Comparison of ENCODE assay signal across 29 cellular contexts in the genomic region with DNA sequence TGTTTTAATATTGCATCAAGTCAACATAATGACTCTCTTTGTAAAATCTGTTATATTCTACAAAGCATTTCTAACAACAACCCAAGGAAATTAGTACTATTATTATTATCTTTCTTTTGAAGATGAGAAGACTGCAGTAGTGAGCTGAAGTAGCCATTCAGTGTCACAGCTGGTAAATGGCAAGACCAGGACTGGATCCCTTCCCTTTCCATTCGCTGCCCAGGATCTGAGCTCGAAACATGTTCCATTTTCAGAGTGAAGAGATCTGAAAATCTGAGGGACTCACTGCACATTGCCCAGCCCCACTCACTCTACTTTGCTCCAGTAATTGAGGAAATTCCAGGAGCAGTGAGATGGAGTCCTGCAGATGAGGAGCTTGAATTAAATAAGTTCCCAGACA.
"Had no signal": no experiment of that assay in that cellular context is flagged by ENCODE, and none has a peak within 500 bp of the region (broad histone marks: within the 10 kb centered on the region; RNA-seq: fewer than 3 reads in every experiment).

No MANE protein-coding gene starts in this region.

- H3K27ac ChIP-seq: stomach, suprapubic skin, testis, thyroid gland, tibial artery, tibial nerve, transverse colon, upper lobe of left lung, upper lobe of right lung, uterus, vagina had no signal

- H3K4me1 Mint-ChIP-seq: stimulated activated effector memory CD8-positive, alpha-beta T cell treated with anti-CD3 and anti-CD28 coated beads, Interleukin-12 subunit alpha, Interleukin-12 subunit beta, amount 100 ng/mL, for 72 hours; stimulated activated memory B cell treated with anti-CD40 and anti-IgM and Interleukin-4, amounts not matched to agents 10 μg/mL and 1 μg/mL and 100 μg/mL, for 72 hours; stimulated activated naive B cell treated with anti-CD40 and anti-IgM and Interleukin-4, amounts not matched to agents 10 μg/mL and 1 μg/mL and 100 μg/mL, for 72 hours; stimulated activated naive CD8-positive, alpha-beta T cell treated with anti-CD3 and anti-CD28 coated beads, Interleukin-15, amount 100 ng/mL, for 72 hours had no signal

- H3K27me3 Mint-ChIP-seq: stimulated activated memory B cell treated with anti-CD40 and anti-IgM and Interleukin-4, amounts not matched to agents 10 μg/mL and 1 μg/mL and 100 μg/mL, for 72 hours; stimulated activated naive CD8-positive, alpha-beta T cell treated with anti-CD3 and anti-CD28 coated beads, Interleukin-15, amount 100 ng/mL, for 72 hours; type B pancreatic cell had no signal

- H3K27ac Mint-ChIP-seq: stimulated activated effector memory CD8-positive, alpha-beta T cell treated with anti-CD3 and anti-CD28 coated beads, Interleukin-12 subunit alpha, Interleukin-12 subunit beta, amount 100 ng/mL, for 72 hours; stimulated activated memory B cell treated with anti-CD40 and anti-IgM and Interleukin-4, amounts not matched to agents 10 μg/mL and 1 μg/mL and 100 μg/mL, for 72 hours; stimulated activated naive B cell treated with anti-CD40 and anti-IgM and Interleukin-4, amounts not matched to agents 10 μg/mL and 1 μg/mL and 100 μg/mL, for 72 hours; stimulated activated naive CD8-positive, alpha-beta T cell treated with anti-CD3 and anti-CD28 coated beads, Interleukin-15, amount 100 ng/mL, for 72 hours; stimulated activated naive CD8-positive, alpha-beta T cell treated with anti-CD3 and anti-CD28 coated beads, Interleukin-15, Interleukin-2, amounts not matched to agents 100 ng/mL and 50 ng/mL, for 24 hours; type B pancreatic cell had no signal

- H3K9me3 ChIP-seq: stomach, suprapubic skin, testis, thoracic aorta, thyroid gland, tibial artery, transverse colon, upper lobe of left lung, upper lobe of right lung, uterus, vagina had no signal

- H3K36me3 ChIP-seq: stomach, suprapubic skin, thoracic aorta, thyroid gland, tibial artery, tibial nerve, transverse colon, upper lobe of left lung, upper lobe of right lung, uterus, vagina had no signal

- ATAC-seq: stimulated activated effector memory CD8-positive, alpha-beta T cell treated with anti-CD3 and anti-CD28 coated beads, Interleukin-12 subunit alpha, Interleukin-12 subunit beta, amount 100 ng/mL, for 72 hours; stimulated activated memory B cell treated with anti-CD40 and anti-IgM and Interleukin-4, amounts not matched to agents 10 μg/mL and 1 μg/mL and 100 μg/mL, for 72 hours; stimulated activated naive B cell treated with anti-CD40 and anti-IgM and Interleukin-4, amounts not matched to agents 10 μg/mL and 1 μg/mL and 100 μg/mL, for 72 hours; stimulated activated naive CD8-positive, alpha-beta T cell treated with anti-CD3 and anti-CD28 coated beads, Interleukin-15, amount 100 ng/mL, for 72 hours; stimulated activated naive CD8-positive, alpha-beta T cell treated with anti-CD3 and anti-CD28 coated beads, Interleukin-15, Interleukin-2, amounts not matched to agents 100 U/mL and 50 U/mL, for 24 hours; upper lobe of right lung had no signal

- DNase-seq: stimulated activated CD4-positive, alpha-beta T cell treated with anti-CD3 and anti-CD28 coated beads, Interleukin-2, amount 100 ng/mL, for 48 hours; stimulated activated CD4-positive, alpha-beta T cell treated with anti-CD3 and anti-CD28 coated beads, Interleukin-4, amount 100 ng/mL, for 1 hour; stimulated activated CD4-positive, alpha-beta T cell treated with anti-CD3 and anti-CD28 coated beads, Interleukin-4, amount 100 ng/mL, for 24 hours; stimulated activated CD4-positive, alpha-beta T cell treated with anti-CD3 and anti-CD28 coated beads, Interleukin-4, amount 100 ng/mL, for 4 hours; stimulated activated CD8-positive, alpha-beta memory T cell treated with anti-CD3 and anti-CD28 coated beads, Interleukin-4, amount 100 ng/mL, for 48 hours; stimulated activated naive B cell treated with anti-CD40 and anti-IgM and Interleukin-4, amounts not matched to agents 10 μg/mL and 1 μg/mL and 100 μg/mL, for 72 hours; stimulated activated naive CD4-positive, alpha-beta T cell; stimulated activated naive CD4-positive, alpha-beta T cell treated with Interleukin-2 at 50 U/mL for 16 hours; stimulated activated naive CD8-positive, alpha-beta T cell treated with anti-CD3 and anti-CD28 coated beads, Interleukin-15, amount 100 ng/mL, for 72 hours; stimulated activated naive CD8-positive, alpha-beta T cell treated with anti-CD3 and anti-CD28 coated beads, Interleukin-15, Interleukin-2, amounts not matched to agents 100 U/mL and 50 U/mL, for 24 hours; stomach; substantia nigra; testis; thyroid gland; tibial artery; transverse colon; trophoblast cell; upper lobe of left lung; upper lobe of right lung; uterus had no signal

- H3K4me3 Mint-ChIP-seq: stimulated activated effector memory CD8-positive, alpha-beta T cell treated with anti-CD3 and anti-CD28 coated beads, Interleukin-12 subunit alpha, Interleukin-12 subunit beta, amount 100 ng/mL, for 72 hours; stimulated activated memory B cell treated with anti-CD40 and anti-IgM and Interleukin-4, amounts not matched to agents 10 μg/mL and 1 μg/mL and 100 μg/mL, for 72 hours; stimulated activated naive B cell treated with anti-CD40 and anti-IgM and Interleukin-4, amounts not matched to agents 10 μg/mL and 1 μg/mL and 100 μg/mL, for 72 hours; stimulated activated naive CD8-positive, alpha-beta T cell treated with anti-CD3 and anti-CD28 coated beads, Interleukin-15, amount 100 ng/mL, for 72 hours; stimulated activated naive CD8-positive, alpha-beta T cell treated with anti-CD3 and anti-CD28 coated beads, Interleukin-15, Interleukin-2, amounts not matched to agents 100 ng/mL and 50 ng/mL, for 24 hours; type B pancreatic cell had no signal

- H3K4me1 ChIP-seq: stomach, suprapubic skin, thyroid gland, transverse colon, upper lobe of left lung, upper lobe of right lung, uterus had no signal

- H3K27me3 ChIP-seq: stomach, suprapubic skin, testis, thyroid gland, tibial artery, tibial nerve, transverse colon, upper lobe of left lung, upper lobe of right lung, uterus, vagina had no signal

- H3K4me3 ChIP-seq: stomach, suprapubic skin, testis, thoracic aorta, thyroid gland, tibial artery, tibial nerve, transverse colon, upper lobe of left lung, upper lobe of right lung, uterus, vagina had no signal

- FAIRE-seq: urothelium cell line had no signal

- H3K36me3 Mint-ChIP-seq: stimulated activated effector memory CD8-positive, alpha-beta T cell treated with anti-CD3 and anti-CD28 coated beads, Interleukin-12 subunit alpha, Interleukin-12 subunit beta, amount 100 ng/mL, for 72 hours; stimulated activated memory B cell treated with anti-CD40 and anti-IgM and Interleukin-4, amounts not matched to agents 10 μg/mL and 1 μg/mL and 100 μg/mL, for 72 hours; stimulated activated naive B cell treated with anti-CD40 and anti-IgM and Interleukin-4, amounts not matched to agents 10 μg/mL and 1 μg/mL and 100 μg/mL, for 72 hours; type B pancreatic cell had no signal
